ENCODE assay signal across 1 cellular context in the genomic region with DNA sequence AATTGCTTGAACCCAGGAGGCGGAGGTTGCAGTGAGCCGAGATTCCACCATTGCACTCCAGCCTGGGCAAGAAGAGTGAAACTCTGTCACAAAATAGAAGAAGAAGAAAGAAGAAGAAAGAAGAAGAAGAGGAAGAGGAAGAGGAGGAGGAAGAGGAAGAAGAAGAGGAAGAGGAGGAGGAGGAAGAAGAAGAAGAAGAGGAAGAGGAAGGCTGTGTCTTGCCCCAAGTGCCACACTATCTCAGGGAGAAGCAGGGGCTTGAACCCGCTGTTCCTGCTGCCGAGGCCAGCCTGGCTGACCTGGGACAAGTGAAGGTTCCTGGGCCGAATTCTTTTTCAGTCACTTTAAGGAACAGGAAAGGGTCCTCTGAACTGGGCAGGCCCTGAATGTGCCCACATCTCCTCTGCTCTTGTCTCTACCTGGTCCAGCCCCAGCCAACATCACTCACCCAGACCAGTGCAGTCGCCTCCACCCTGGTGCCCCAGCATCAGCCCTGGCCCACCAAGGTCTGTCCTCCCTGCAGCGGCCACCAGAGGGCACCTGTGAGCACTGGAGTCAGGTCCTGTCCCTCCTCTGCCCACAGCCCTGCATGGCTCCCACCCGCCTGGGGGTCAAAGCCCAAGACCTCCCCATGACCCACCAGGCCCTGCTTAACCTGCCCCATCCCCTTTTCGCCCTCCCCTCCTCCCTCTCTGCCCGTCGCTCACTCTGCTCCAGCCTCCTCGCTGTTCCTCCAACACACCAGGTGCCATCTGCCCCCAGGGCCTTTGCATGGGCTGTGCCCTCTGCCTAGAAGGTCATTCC.
TF ChIP-seq lines count a peak whose summit lies in the region.

No MANE protein-coding gene starts in this region.

TF ChIP-seq in endothelial cell of umbilical vein, 7 proteins besides CTCF, POLR2A, EP300 and RAD21 (continued from another document):
- TF ChIP-seq GATA2 (IDR thresholded peaks at IDR 0.05; ENCODE audit: insufficient read depth, insufficient read length, low read depth, low read length) (no peak), FOS (IDR thresholded peaks at IDR 0.05; ENCODE audit: borderline replicate concordance, insufficient read depth, low read length) (no peak), POLR2AphosphoS5 (IDR thresholded peaks at IDR 0.05; ENCODE audit: insufficient read depth, low read depth, low read length) (no peak), JUN (IDR thresholded peaks at IDR 0.05; ENCODE audit: borderline replicate concordance, insufficient read depth, insufficient read length, low read depth) (no peak), MYC (IDR thresholded peaks at IDR 0.05; ENCODE audit: low read depth, low read length) (no peak)
